Comparison of ENCODE assay signal across 14 cellular contexts in the genomic region with DNA sequence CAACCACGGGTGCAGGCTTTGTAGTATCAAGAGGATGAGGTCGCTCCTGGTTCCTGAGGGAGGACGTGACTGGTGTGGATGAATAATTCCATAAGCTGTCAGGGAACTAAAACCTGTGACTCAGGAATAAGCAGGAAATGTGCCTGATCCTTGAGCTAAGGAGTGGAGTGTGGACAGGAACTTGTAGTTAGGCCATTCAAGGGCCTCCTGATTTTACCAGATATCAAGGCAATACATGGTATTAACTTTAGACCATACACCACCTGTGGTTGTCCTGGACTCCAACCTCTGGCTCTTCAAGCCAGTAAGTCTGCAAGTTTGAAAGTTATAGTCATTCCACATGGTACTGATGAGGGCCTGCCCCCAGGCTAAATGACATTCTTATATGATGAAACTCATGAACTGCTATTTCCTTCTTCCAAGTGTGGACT. TPM values are rescaled to one million over a fixed set of nuclear protein-coding genes. Genes with fewer than 3 reads are reported as not detected.
DNase-seq lines count a peak whose midpoint lies in the region; ATAC-seq and TF ChIP-seq lines count a peak whose summit lies in the region.
"Had no signal": no experiment of that assay in that cellular context is flagged by ENCODE, and none has a peak within 500 bp of the region (broad histone marks: within the 10 kb centered on the region; RNA-seq: fewer than 3 reads in every experiment).

No MANE protein-coding gene starts in this region.

- H3K36me3 ChIP-seq in upper lobe of left lung: no peaks in the 10 kb centered on the region
- H3K36me3 ChIP-seq: upper lobe of right lung had no signal

- TF ChIP-seq EP300 in upper lobe of left lung (IDR thresholded peaks at IDR 0.05): no peak

- no peak for ATAC-seq in upper lobe of left lung (ENCODE audit: low FRiP score in 2 of 2)
- ATAC-seq: left colon, T-cell, upper lobe of right lung had no signal

- H3K9me3 ChIP-seq in upper lobe of left lung: no peaks in the 10 kb centered on the region
- H3K9me3 ChIP-seq: upper lobe of right lung had no signal

- peak; percentile 55 for DNase-seq in AG09309 (ENCODE audit: low read depth)
- DNase-seq in HT1080 (ENCODE audit: low read depth): peak; percentile 87
- DNase-seq in astrocyte of the hippocampus (ENCODE audit: low read depth, low spot score): peak; percentile 22
- DNase-seq in foreskin melanocyte: peak; percentile 67
- DNase-seq in upper lobe of left lung: no peak
- no peak for DNase-seq in NCI-H1092 treated with DMSO at 0.1 percent for 48 hours (lab: John Stamatoyannopoulos, UW)
- DNase-seq in T-helper 2 cell: no peak
- no peak for DNase-seq in central memory CD4-positive, alpha-beta T cell
- DNase-seq: activated T-cell treated with anti-CD3 and anti-CD28 coated beads, Interleukin-2, amount 50 U/mL, for 48 hours; anterior cingulate cortex; left colon; T-cell; upper lobe of right lung had no signal

- 89 to 93% methylated on average over 3 of the region's 3 CpGs for WGBS in upper lobe of left lung, 2 donors

- H3K4me3 ChIP-seq in AG09309 (ENCODE audit: control insufficient read depth, low read depth, low read length): no peak overlapping the region
- H3K4me3 ChIP-seq in upper lobe of left lung: no peak overlapping the region
- H3K4me3 ChIP-seq: BLaER1 treated with 17β-estradiol and CSF1 and Interleukin-3, amounts not matched to agents 10 nM and 100 nM; upper lobe of right lung had no signal

- no peak for TF ChIP-seq POLR2A in upper lobe of left lung (IDR thresholded peaks at IDR 0.05)

- no peaks in the 10 kb centered on the region for H3K27me3 ChIP-seq in upper lobe of left lung
- H3K27me3 ChIP-seq: BLaER1 treated with 17β-estradiol and CSF1 and Interleukin-3, amounts not matched to agents 10 nM and 100 nM; upper lobe of right lung had no signal

- TF ChIP-seq CTCF in AG09309 (IDR thresholded peaks at IDR 0.05; ENCODE audit: control insufficient read depth, insufficient read depth, low read depth, low read length, missing control alignments): no peak
- no peak for TF ChIP-seq CTCF in upper lobe of left lung (IDR thresholded peaks at IDR 0.05)

- no peaks in the 10 kb centered on the region for H3K4me1 ChIP-seq in upper lobe of left lung
- H3K4me1 ChIP-seq: upper lobe of right lung had no signal

- H3K27ac ChIP-seq in upper lobe of left lung: no peak overlapping the region
- H3K27ac ChIP-seq: BLaER1 treated with 17β-estradiol and CSF1 and Interleukin-3, amounts not matched to agents 10 nM and 100 nM; upper lobe of right lung had no signal

RNA-seq across cellular contexts. Expression of gene ING2, which starts 12.1 kb away (rescaled TPM):
- total RNA-seq in HT1080 (2014; rRNA removed; shearing (Covaris generic)): 14.0 and 25.4 TPM in 2 replicates
- 23.3 and 24.9 TPM in 2 replicates for polyA plus RNA-seq in HT1080 (2015; cell fraction: cytosol; rRNA removed)
- 7.8 and 8.2 TPM in 2 replicates for polyA plus RNA-seq in HT1080 (2015; cell fraction: nucleus; rRNA removed)
- 10 to 100 TPM in 4 of 6 donors, 1 to 10 TPM in 2; 8.2 to 27.7 (median 10.8) TPM for total RNA-seq in upper lobe of left lung

RNA-seq across cellular contexts. Expression of gene CDKN2AIP, which starts 48.4 kb away (rescaled TPM):
- 18.9 and 23.8 TPM in 2 replicates for total RNA-seq in HT1080 (2014; rRNA removed; shearing (Covaris generic))
- 18.4 and 20.4 TPM in 2 replicates for polyA plus RNA-seq in HT1080 (2015; cell fraction: cytosol; rRNA removed)
- 25.4 and 25.6 TPM in 2 replicates for polyA plus RNA-seq in HT1080 (2015; cell fraction: nucleus; rRNA removed)
- total RNA-seq in upper lobe of left lung: 10 to 100 TPM in 5 of 6 donors, 1 to 10 TPM in 1; 7.8 to 25.7 (median 15.6) TPM

Comparison
In these comparisons a context has a peak if more than half of its experiments do, and no peak if none do; other contexts are left out.
1. DNase-seq: peak in AG09309 (single experiment), HT1080 (single experiment), astrocyte of the hippocampus (single experiment) and foreskin melanocyte (single experiment); none in upper lobe of left lung (0 of 2), NCI-H1092 treated with DMSO at 0.1 percent for 48 hours (single experiment), T-helper 2 cell (0 of 5) and central memory CD4-positive, alpha-beta T cell (single experiment).